ENCODE assay signal across 20 cellular contexts in the genomic region with DNA sequence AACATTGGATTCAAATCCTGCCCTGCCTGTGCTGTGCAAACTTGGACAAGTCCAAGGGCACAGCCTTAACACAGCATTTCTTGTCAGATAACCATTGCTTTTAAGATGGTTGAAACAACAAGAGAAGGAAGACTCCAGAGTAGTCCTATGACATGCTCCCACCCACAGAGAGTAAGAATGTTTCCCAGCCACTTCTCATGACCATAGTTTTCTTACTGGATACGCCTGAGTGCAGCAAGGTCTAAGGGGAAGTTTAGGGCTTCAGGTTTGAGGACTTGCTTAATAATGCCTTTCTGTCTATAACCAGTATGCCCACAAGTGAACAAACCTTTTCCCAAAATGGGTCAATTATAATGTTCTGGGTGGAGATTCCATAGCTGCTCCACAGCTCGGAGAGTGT.
DNase-seq lines count a peak whose midpoint lies in the region; ATAC-seq, FAIRE-seq and TF ChIP-seq lines count a peak whose summit lies in the region.
"Had no signal": no experiment of that assay in that cellular context is flagged by ENCODE, and none has a peak within 500 bp of the region (broad histone marks: within the 10 kb centered on the region; RNA-seq: fewer than 3 reads in every experiment).

No MANE protein-coding gene starts in this region.

- ATAC-seq in GM21529 (IDR thresholded peaks at IDR 0.05; ENCODE audit: unreplicated experiment) = peak; percentile 26
- peak; percentile 41 for ATAC-seq in HG03039 (IDR thresholded peaks at IDR 0.05; ENCODE audit: unreplicated experiment)
- ATAC-seq in K562 = peak; percentile 24; the same call in 2 of the 3 replicates
- no peak for ATAC-seq in GM18909 (IDR thresholded peaks at IDR 0.05; ENCODE audit: poor library complexity, unreplicated experiment)
- ATAC-seq in stimulated activated naive CD8-positive, alpha-beta T cell treated with anti-CD3 and anti-CD28 coated beads, Interleukin-15, Interleukin-2, amounts not matched to agents 100 U/mL and 50 U/mL, for 24 hours = no peak
- ATAC-seq in HG03457 (IDR thresholded peaks at IDR 0.05; ENCODE audit: unreplicated experiment) = no peak

- no peaks in the 10 kb centered on the region for H3K79me2 ChIP-seq in K562 (ENCODE audit: control insufficient read depth, insufficient read depth, low read length)

- no peaks in the 10 kb centered on the region for H3K36me3 ChIP-seq in K562 (ENCODE audit: control insufficient read depth, insufficient read depth, low read length)

- WGBS in K562 (ENCODE audit: insufficient coverage, low coverage, missing lambda C conversion rate) = 21% methylated on average over 2 of the region's 2 CpGs

- no peaks in the 10 kb centered on the region for H3K9me1 ChIP-seq in K562 (ENCODE audit: control insufficient read depth, insufficient read depth, low read length)

- POLR2A ChIA-PET in K562 (lab: Yijun Ruan, JAX) = no interaction called here

- no peak overlapping the region for H3K4me2 ChIP-seq in K562 (ENCODE audit: insufficient read depth, low read length)

- no peak overlapping the region for H3K9ac ChIP-seq in K562 (ENCODE audit: insufficient read depth in 1 of 2, low read depth in 2 of 2, low read length in 2 of 2)
- H3K9ac ChIP-seq: BLaER1 treated with 17β-estradiol and CSF1 and Interleukin-3, amounts not matched to agents 10 nM and 100 nM had no signal

- FAIRE-seq in K562 (lab: Jason Lieb, UNC) = no peak
- FAIRE-seq: GM18507, H1, RCC 7860 had no signal

- no peak for TF ChIP-seq RAD21 in K562 (CRISPR knock-in tag; conservative IDR thresholded peaks at IDR 0.05 in 1 of 2, IDR thresholded peaks at IDR 0.05 in 1 of 2)

- no peaks in the 10 kb centered on the region for H3K9me3 ChIP-seq in K562 (replicated peaks; ENCODE audit: control insufficient read depth, insufficient read depth, low read depth, low read length)
- H3K9me3 ChIP-seq: BLaER1 treated with 17β-estradiol and CSF1 and Interleukin-3, amounts not matched to agents 10 nM and 100 nM had no signal

- TF ChIP-seq CTCF in GM12865 (IDR thresholded peaks at IDR 0.05; ENCODE audit: insufficient read depth, low read depth, low read length, missing control alignments) (no peak), K562 (IDR thresholded peaks at IDR 0.05 in 2 of 3, conservative IDR thresholded peaks at IDR 0.05 in 1 of 3; ENCODE audit: insufficient read depth in 2 of 3, low read depth in 1 of 3, low read length in 3 of 3) (no peak)

- H3K4me3 ChIP-seq in GM12865 (ENCODE audit: low read depth, low read length) = no peak overlapping the region
- H3K4me3 ChIP-seq in K562 = no peak overlapping the region
- H3K4me3 ChIP-seq: BLaER1 treated with 17β-estradiol and CSF1 and Interleukin-3, amounts not matched to agents 10 nM and 100 nM had no signal

- in situ Hi-C loops in K562 (cut with MboI) = loop anchor here (25.0 kb wide), 1 partner anchor 1158 kb away; the partner anchor contains the start of genes NR2F1 and NR2F1-AS1

- H2AFZ ChIP-seq in K562 (ENCODE audit: low read depth, low read length) = no peak overlapping the region

- no peaks in the 10 kb centered on the region for H4K20me1 ChIP-seq in K562 (replicated peaks; ENCODE audit: control insufficient read depth, insufficient read depth, low read length)

- intact Hi-C loops in K562 (cut with micrococcal nuclease) = no loop called here

- CTCF ChIA-PET in K562 (lab: Yijun Ruan, JAX; ENCODE audit: low intra/inter-chr PET ratio) = interaction anchor here (0.5 kb wide), 1 partner anchor 1187 kb away, joined by 6 read pairs; no protein-coding TSS in a partner anchor

- no peak for TF ChIP-seq POLR2A in K562 (conservative IDR thresholded peaks at IDR 0.05)

- no TSS peak for BruUV-seq in K562 (replicated peaks; lab: Mats Ljungman, UMichigan)

- no peak overlapping the region for H3K27ac ChIP-seq in K562 (ENCODE audit: extremely low read depth, low read depth, low read length)
- H3K27ac ChIP-seq: BLaER1 treated with 17β-estradiol and CSF1 and Interleukin-3, amounts not matched to agents 10 nM and 100 nM had no signal

- H3K4me1 ChIP-seq in K562 (replicated peaks in 1 of 2; ENCODE audit: control insufficient read depth in 2 of 2, insufficient read depth in 2 of 2, low read length in 2 of 2) = peaks cover 0 to 3% of the 10 kb centered on the region in 2 experiments; a peak in 1 of 5 replicates

- H3K27me3 ChIP-seq in K562 (ENCODE audit: control insufficient read depth in 2 of 2, insufficient read depth in 2 of 2, low read length in 2 of 2) = no peaks in the 10 kb centered on the region
- H3K27me3 ChIP-seq: BLaER1 treated with 17β-estradiol and CSF1 and Interleukin-3, amounts not matched to agents 10 nM and 100 nM had no signal

- TF ChIP-seq EP300 in K562 (IDR thresholded peaks at IDR 0.05; ENCODE audit: low read length) = no peak

- peak; percentile 27 for DNase-seq in GM12865 (ENCODE audit: low read depth)
- DNase-seq in K562 (ENCODE audit: extremely low read depth in 1 of 4, low spot score in 3 of 4) = no peak
- no peak for DNase-seq in stimulated activated naive CD8-positive, alpha-beta T cell treated with anti-CD3 and anti-CD28 coated beads, Interleukin-15, Interleukin-2, amounts not matched to agents 100 U/mL and 50 U/mL, for 24 hours
- no peak for DNase-seq in RKO (ENCODE audit: low spot score)
- DNase-seq: 8988T, GF-D8, Karpas-422, MM.1S, NCI-H1930, NCI-H2171 treated with DMSO at 0.1 percent for 48 hours, NCI-H510A treated with DMSO at 0.1 percent for 48 hours, SHP77 treated with DMSO at 0.1 percent for 48 hours had no signal

TF ChIP-seq in K562, 482 proteins besides CTCF, POLR2A, EP300 and RAD21:
- TF ChIP-seq ZNF124 (CRISPR knock-in tag; IDR thresholded peaks at IDR 0.05) = no peak
- TF ChIP-seq BACH1 (tag; IDR thresholded peaks at IDR 0.05) = no peak
- TF ChIP-seq, protein P1, sequence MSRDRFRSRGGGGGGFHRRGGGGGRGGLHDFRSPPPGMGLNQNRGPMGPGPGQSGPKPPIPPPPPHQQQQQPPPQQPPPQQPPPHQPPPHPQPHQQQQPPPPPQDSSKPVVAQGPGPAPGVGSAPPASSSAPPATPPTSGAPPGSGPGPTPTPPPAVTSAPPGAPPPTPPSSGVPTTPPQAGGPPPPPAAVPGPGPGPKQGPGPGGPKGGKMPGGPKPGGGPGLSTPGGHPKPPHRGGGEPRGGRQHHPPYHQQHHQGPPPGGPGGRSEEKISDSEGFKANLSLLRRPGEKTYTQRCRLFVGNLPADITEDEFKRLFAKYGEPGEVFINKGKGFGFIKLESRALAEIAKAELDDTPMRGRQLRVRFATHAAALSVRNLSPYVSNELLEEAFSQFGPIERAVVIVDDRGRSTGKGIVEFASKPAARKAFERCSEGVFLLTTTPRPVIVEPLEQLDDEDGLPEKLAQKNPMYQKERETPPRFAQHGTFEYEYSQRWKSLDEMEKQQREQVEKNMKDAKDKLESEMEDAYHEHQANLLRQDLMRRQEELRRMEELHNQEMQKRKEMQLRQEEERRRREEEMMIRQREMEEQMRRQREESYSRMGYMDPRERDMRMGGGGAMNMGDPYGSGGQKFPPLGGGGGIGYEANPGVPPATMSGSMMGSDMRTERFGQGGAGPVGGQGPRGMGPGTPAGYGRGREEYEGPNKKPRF (IDR thresholded peaks at IDR 0.05; ENCODE audit: low read depth, low read length) = no peak
- TF ChIP-seq YBX1 (IDR thresholded peaks at IDR 0.05) = no peak
- TF ChIP-seq ZNF551 (CRISPR knock-in tag; IDR thresholded peaks at IDR 0.05) = no peak
- TF ChIP-seq, protein P2, sequence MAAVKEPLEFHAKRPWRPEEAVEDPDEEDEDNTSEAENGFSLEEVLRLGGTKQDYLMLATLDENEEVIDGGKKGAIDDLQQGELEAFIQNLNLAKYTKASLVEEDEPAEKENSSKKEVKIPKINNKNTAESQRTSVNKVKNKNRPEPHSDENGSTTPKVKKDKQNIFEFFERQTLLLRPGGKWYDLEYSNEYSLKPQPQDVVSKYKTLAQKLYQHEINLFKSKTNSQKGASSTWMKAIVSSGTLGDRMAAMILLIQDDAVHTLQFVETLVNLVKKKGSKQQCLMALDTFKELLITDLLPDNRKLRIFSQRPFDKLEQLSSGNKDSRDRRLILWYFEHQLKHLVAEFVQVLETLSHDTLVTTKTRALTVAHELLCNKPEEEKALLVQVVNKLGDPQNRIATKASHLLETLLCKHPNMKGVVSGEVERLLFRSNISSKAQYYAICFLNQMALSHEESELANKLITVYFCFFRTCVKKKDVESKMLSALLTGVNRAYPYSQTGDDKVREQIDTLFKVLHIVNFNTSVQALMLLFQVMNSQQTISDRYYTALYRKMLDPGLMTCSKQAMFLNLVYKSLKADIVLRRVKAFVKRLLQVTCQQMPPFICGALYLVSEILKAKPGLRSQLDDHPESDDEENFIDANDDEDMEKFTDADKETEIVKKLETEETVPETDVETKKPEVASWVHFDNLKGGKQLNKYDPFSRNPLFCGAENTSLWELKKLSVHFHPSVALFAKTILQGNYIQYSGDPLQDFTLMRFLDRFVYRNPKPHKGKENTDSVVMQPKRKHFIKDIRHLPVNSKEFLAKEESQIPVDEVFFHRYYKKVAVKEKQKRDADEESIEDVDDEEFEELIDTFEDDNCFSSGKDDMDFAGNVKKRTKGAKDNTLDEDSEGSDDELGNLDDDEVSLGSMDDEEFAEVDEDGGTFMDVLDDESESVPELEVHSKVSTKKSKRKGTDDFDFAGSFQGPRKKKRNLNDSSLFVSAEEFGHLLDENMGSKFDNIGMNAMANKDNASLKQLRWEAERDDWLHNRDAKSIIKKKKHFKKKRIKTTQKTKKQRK (IDR thresholded peaks at IDR 0.05; ENCODE audit: borderline replicate concordance, low read depth, low read length) = no peak

Comparison
In these comparisons a context has a peak if more than half of its experiments do, and no peak if none do; other contexts are left out.
1. ATAC-seq: peak in GM21529 (single experiment), HG03039 (single experiment) and K562 (single experiment); none in GM18909 (single experiment), stimulated activated naive CD8-positive, alpha-beta T cell treated with anti-CD3 and anti-CD28 coated beads, Interleukin-15, Interleukin-2, amounts not matched to agents 100 U/mL and 50 U/mL, for 24 hours (single experiment) and HG03457 (single experiment).